ENCODE assay signal across 1 cellular context in the genomic region with DNA sequence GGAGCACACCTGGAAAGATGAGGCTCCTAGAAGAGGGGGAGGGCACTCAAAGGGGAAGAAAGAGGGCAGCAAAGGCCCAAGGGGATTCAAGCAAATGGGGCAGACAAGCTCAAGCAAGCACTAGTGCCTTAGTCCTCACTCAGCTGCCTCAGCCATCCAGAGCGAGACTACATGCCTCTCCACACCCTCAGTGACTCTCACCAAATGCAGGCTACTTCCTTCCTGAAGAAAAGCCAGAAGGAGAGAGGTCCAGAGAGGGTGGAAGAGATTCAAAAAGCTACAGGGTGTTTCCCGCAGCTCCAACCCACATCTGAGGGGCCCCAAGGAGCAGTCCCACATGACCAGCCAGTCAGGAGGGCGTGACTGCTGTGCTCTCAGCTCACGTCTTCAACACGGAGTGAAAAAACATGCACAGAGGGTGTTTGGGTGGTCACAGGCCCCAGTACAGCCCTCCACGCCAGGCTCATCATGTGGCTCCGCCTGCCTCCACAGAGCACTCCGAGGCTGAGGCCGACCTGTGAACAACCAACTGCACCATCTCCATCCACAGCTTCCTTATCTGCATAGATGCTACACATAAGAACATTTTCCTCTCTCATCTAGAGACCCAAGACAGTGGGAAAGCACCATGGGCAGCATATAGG.
TF ChIP-seq lines count a peak whose summit lies in the region.

No MANE protein-coding gene starts in this region.

TF ChIP-seq in GM12878, 131 proteins besides CTCF, POLR2A, EP300 and RAD21 (continued from another document):
- TF ChIP-seq CUX1 (IDR thresholded peaks at IDR 0.05; ENCODE audit: insufficient replicate concordance, low read depth, low read length): no peak
- TF ChIP-seq IKZF2 (IDR thresholded peaks at IDR 0.05): no peak
- no peak for TF ChIP-seq PAX5 (IDR thresholded peaks at IDR 0.05; ENCODE audit: borderline replicate concordance, low read depth, low read length)
- no peak for TF ChIP-seq BMI1 (IDR thresholded peaks at IDR 0.05; ENCODE audit: borderline replicate concordance)
- no peak for TF ChIP-seq NR2C2 (IDR thresholded peaks at IDR 0.05; ENCODE audit: borderline replicate concordance, control insufficient read depth, insufficient read length, low read depth)
- TF ChIP-seq HDAC2 (IDR thresholded peaks at IDR 0.05): no peak
- TF ChIP-seq, protein P1, sequence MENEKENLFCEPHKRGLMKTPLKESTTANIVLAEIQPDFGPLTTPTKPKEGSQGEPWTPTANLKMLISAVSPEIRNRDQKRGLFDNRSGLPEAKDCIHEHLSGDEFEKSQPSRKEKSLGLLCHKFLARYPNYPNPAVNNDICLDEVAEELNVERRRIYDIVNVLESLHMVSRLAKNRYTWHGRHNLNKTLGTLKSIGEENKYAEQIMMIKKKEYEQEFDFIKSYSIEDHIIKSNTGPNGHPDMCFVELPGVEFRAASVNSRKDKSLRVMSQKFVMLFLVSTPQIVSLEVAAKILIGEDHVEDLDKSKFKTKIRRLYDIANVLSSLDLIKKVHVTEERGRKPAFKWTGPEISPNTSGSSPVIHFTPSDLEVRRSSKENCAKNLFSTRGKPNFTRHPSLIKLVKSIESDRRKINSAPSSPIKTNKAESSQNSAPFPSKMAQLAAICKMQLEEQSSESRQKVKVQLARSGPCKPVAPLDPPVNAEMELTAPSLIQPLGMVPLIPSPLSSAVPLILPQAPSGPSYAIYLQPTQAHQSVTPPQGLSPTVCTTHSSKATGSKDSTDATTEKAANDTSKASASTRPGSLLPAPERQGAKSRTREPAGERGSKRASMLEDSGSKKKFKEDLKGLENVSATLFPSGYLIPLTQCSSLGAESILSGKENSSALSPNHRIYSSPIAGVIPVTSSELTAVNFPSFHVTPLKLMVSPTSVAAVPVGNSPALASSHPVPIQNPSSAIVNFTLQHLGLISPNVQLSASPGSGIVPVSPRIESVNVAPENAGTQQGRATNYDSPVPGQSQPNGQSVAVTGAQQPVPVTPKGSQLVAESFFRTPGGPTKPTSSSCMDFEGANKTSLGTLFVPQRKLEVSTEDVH (IDR thresholded peaks at IDR 0.05; ENCODE audit: low read depth, partially characterized antibody): no peak
- no peak for TF ChIP-seq NRF1 (conservative IDR thresholded peaks at IDR 0.05; ENCODE audit: low read depth, low read length)
- no peak for TF ChIP-seq BCLAF1 (IDR thresholded peaks at IDR 0.05)
- TF ChIP-seq POLR2AphosphoS5 (IDR thresholded peaks at IDR 0.05; ENCODE audit: low read length): 0 out of 2 replicates have a peak, but pooled peaks have one; percentile 44
- no peak for TF ChIP-seq MYC (IDR thresholded peaks at IDR 0.05; ENCODE audit: insufficient read depth, insufficient read length, insufficient replicate concordance, low read length, severe bottlenecking)
- TF ChIP-seq, protein P2, sequence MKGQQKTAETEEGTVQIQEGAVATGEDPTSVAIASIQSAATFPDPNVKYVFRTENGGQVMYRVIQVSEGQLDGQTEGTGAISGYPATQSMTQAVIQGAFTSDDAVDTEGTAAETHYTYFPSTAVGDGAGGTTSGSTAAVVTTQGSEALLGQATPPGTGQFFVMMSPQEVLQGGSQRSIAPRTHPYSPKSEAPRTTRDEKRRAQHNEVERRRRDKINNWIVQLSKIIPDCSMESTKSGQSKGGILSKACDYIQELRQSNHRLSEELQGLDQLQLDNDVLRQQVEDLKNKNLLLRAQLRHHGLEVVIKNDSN (IDR thresholded peaks at IDR 0.05; ENCODE audit: borderline replicate concordance, extremely low read length, insufficient read depth, low read depth, low read length): peak; percentile 32
- no peak for TF ChIP-seq SIN3A (IDR thresholded peaks at IDR 0.05; ENCODE audit: low read depth, low read length)
